Comparison of ENCODE assay signal across 23 cellular contexts in genomic region chr20:56151834-56152233, GRCh38.
DNase-seq lines count a peak whose midpoint lies in the region; ATAC-seq and TF ChIP-seq lines count a peak whose summit lies in the region.
"Had no signal": no experiment of that assay in that cellular context is flagged by ENCODE, and none has a peak within 500 bp of the region (broad histone marks: within the 10 kb centered on the region; RNA-seq: fewer than 3 reads in every experiment).

No MANE protein-coding gene starts in this region.

- ATAC-seq in left colon, result peak; percentile 84
- no peak for ATAC-seq in HG03159 (IDR thresholded peaks at IDR 0.05; ENCODE audit: unreplicated experiment)
- ATAC-seq: GM12878 had no signal

- no peaks in the 10 kb centered on the region for H3K27me3 Mint-ChIP-seq in glutamatergic neuron (ENCODE audit: unreplicated experiment)
- H3K27me3 Mint-ChIP-seq: CD4-positive, CD25-positive, alpha-beta regulatory T cell; CD8-positive, alpha-beta memory T cell had no signal

- H3K9me3 Mint-ChIP-seq in glutamatergic neuron (ENCODE audit: unreplicated experiment), result peaks cover 5% of the 10 kb centered on the region
- H3K9me3 Mint-ChIP-seq: CD8-positive, alpha-beta memory T cell had no signal

- TF ChIP-seq CTCF in glutamatergic neuron (IDR thresholded peaks at IDR 0.05; ENCODE audit: partially characterized antibody, unreplicated experiment), result no peak

- no peaks in the 10 kb centered on the region for H3K36me3 Mint-ChIP-seq in glutamatergic neuron (ENCODE audit: unreplicated experiment)
- H3K36me3 Mint-ChIP-seq: CD14-positive monocyte; CD4-positive, alpha-beta memory T cell; CD4-positive, CD25-positive, alpha-beta regulatory T cell; CD8-positive, alpha-beta memory T cell had no signal

- H3K27ac Mint-ChIP-seq in glutamatergic neuron (ENCODE audit: unreplicated experiment), result no peak overlapping the region
- H3K27ac Mint-ChIP-seq: CD14-positive monocyte; CD4-positive, alpha-beta memory T cell; CD8-positive, alpha-beta memory T cell had no signal

- intact Hi-C loops in left colon (cut with DNase I, micrococcal nuclease), result no loop called here

- H3K4me3 Mint-ChIP-seq in glutamatergic neuron (ENCODE audit: unreplicated experiment), result no peak overlapping the region
- H3K4me3 Mint-ChIP-seq: CD14-positive monocyte; CD4-positive, alpha-beta memory T cell; CD4-positive, CD25-positive, alpha-beta regulatory T cell; CD8-positive, alpha-beta memory T cell had no signal

- H3K4me1 Mint-ChIP-seq in glutamatergic neuron (ENCODE audit: low read depth, unreplicated experiment), result no peaks in the 10 kb centered on the region
- H3K4me1 Mint-ChIP-seq: CD14-positive monocyte; CD4-positive, alpha-beta memory T cell; CD4-positive, CD25-positive, alpha-beta regulatory T cell; CD8-positive, alpha-beta memory T cell had no signal

- DNase-seq in NCI-H187 treated with DMSO at 0.1 percent for 48 hours (lab: John Stamatoyannopoulos, UW) (peak; percentile 7), NCI-H187 (lab: John Stamatoyannopoulos, UW) (no peak), NCI-H69 (lab: John Stamatoyannopoulos, UW) (peak; percentile 7), left colon (peak; percentile 32 to 37), NCI-H2107 (lab: John Stamatoyannopoulos, UW) (no peak), glutamatergic neuron (no peak)
- DNase-seq: 8988T; ACHN; BE2C; C1 segment of cervical spinal cord; CD4-positive, alpha-beta memory T cell; CD4-positive, CD25-positive, alpha-beta regulatory T cell; CD8-positive, alpha-beta memory T cell; COR-L47; DMS 273 treated with DMSO at 0.1 percent for 48 hours; DMS53; DMS79; DND-41; EL; GDM1 had no signal

Comparison
In these comparisons a context has a peak if more than half of its experiments do, and no peak if none do; other contexts are left out.
1. DNase-seq: peak in NCI-H187 treated with DMSO at 0.1 percent for 48 hours (single experiment), NCI-H69 (single experiment) and left colon (2 of 2); none in NCI-H187 (0 of 2), NCI-H2107 (single experiment) and glutamatergic neuron (single experiment).